In genomic region chr16:27239026-27239425, GRCh38 we compare ENCODE assay signal across 14 cellular contexts. TPM values are rescaled to one million over a fixed set of nuclear protein-coding genes. Genes with fewer than 3 reads are reported as not detected.
DNase-seq lines count a peak whose midpoint lies in the region; ATAC-seq and TF ChIP-seq lines count a peak whose summit lies in the region.
"Had no signal": no experiment of that assay in that cellular context is flagged by ENCODE, and none has a peak within 500 bp of the region (broad histone marks: within the 10 kb centered on the region; RNA-seq: fewer than 3 reads in every experiment).

No MANE protein-coding gene starts in this region.

- no peaks in the 10 kb centered on the region for H3K27me3 ChIP-seq in IMR-90 (ENCODE audit: control insufficient read depth, insufficient read depth, low read length)
- H3K27me3 ChIP-seq in effector memory CD4-positive, alpha-beta T cell (replicated peaks; ENCODE audit: control insufficient read depth, insufficient read depth, low read length, poor library complexity, severe bottlenecking), result no peaks in the 10 kb centered on the region
- H3K27me3 ChIP-seq: BLaER1 treated with 17β-estradiol and CSF1 and Interleukin-3, amounts not matched to agents 10 nM and 100 nM; ovary had no signal

- no peaks in the 10 kb centered on the region for H3K27me3 Mint-ChIP-seq in activated CD4-positive, alpha-beta memory T cell treated with anti-CD3 and anti-CD28 coated beads for 36 hours
- H3K27me3 Mint-ChIP-seq in chondrocyte (ENCODE audit: low read depth), result no peaks in the 10 kb centered on the region

- no peaks in the 10 kb centered on the region for H3K9me3 Mint-ChIP-seq in activated CD4-positive, alpha-beta memory T cell treated with anti-CD3 and anti-CD28 coated beads for 36 hours
- H3K9me3 Mint-ChIP-seq in chondrocyte (ENCODE audit: low read depth), result no peaks in the 10 kb centered on the region

- peaks cover 39% of the 10 kb centered on the region for H3K4me1 ChIP-seq in IMR-90 (ENCODE audit: control insufficient read depth, insufficient read depth, low read length)
- peaks cover 50% of the 10 kb centered on the region for H3K4me1 ChIP-seq in effector memory CD4-positive, alpha-beta T cell (ENCODE audit: control insufficient read depth, insufficient read depth, low read length, poor library complexity, severe bottlenecking)

- dilution Hi-C loops in IMR-90 (cut with HindIII; ENCODE audit: low sequenced_read_pairs, unreplicated experiment), result no loop called here

- peaks cover 2% of the 10 kb centered on the region; the same call in 1 of the 2 replicates for H3K36me3 ChIP-seq in IMR-90 (ENCODE audit: control insufficient read depth, insufficient read depth, low read length)
- H3K36me3 ChIP-seq in effector memory CD4-positive, alpha-beta T cell (ENCODE audit: control insufficient read depth, insufficient read depth, low read length), result no peaks in the 10 kb centered on the region
- H3K36me3 ChIP-seq: BLaER1 treated with 17β-estradiol and CSF1 and Interleukin-3, amounts not matched to agents 10 nM and 100 nM; ovary had no signal

- no peak overlapping the region for H3K4me3 ChIP-seq in IMR-90 (ENCODE audit: insufficient read depth, low read depth, low read length)
- no peak overlapping the region for H3K4me3 ChIP-seq in effector memory CD4-positive, alpha-beta T cell (ENCODE audit: insufficient read depth, low read depth, low read length, poor library complexity, severe bottlenecking)
- H3K4me3 ChIP-seq: BLaER1 treated with 17β-estradiol and CSF1 and Interleukin-3, amounts not matched to agents 10 nM and 100 nM; ovary; smooth muscle cell had no signal

- H2AFZ ChIP-seq in IMR-90 (replicated peaks; ENCODE audit: low read length, poor library complexity), result no peak overlapping the region

- H3K18ac ChIP-seq in IMR-90 (ENCODE audit: low read depth, low read length), result peak overlapping the region; percentile 55; the same call in 1 of the 2 replicates

- intact Hi-C loops in IMR-90 (cut with micrococcal nuclease) (no loop called here), posterior vena cava (cut with DNase I) (loop anchor here in 1 of 2 donors (10.0 kb wide), 3 partner anchors 76 to 216 kb away; partner anchors contain the start of gene IL4R)
- intact Hi-C loops in activated CD4-positive, alpha-beta memory T cell treated with anti-CD3 and anti-CD28 coated beads for 36 hours (cut with micrococcal nuclease), result no loop called here

- CTCF ChIA-PET in IMR-90 (lab: Yijun Ruan, JAX), result no interaction called here
- CTCF ChIA-PET in activated CD4-positive, alpha-beta memory T cell treated with anti-CD3 and anti-CD28 coated beads for 36 hours (lab: Charles Lee), result interaction anchor here (1.2 kb wide), 1 partner anchor 129 kb away, joined by 4 read pairs; no protein-coding TSS in a partner anchor

- no peak for TF ChIP-seq POLR2A in IMR-90 (IDR thresholded peaks at IDR 0.05; ENCODE audit: low read depth, low read length)

- peaks cover 77% of the 10 kb centered on the region for H3K4me1 Mint-ChIP-seq in activated CD4-positive, alpha-beta memory T cell treated with anti-CD3 and anti-CD28 coated beads for 36 hours (ENCODE audit: low read depth)
- peaks cover 72% of the 10 kb centered on the region for H3K4me1 Mint-ChIP-seq in chondrocyte (ENCODE audit: low read depth)

- H3K56ac ChIP-seq in IMR-90 (ENCODE audit: extremely low read depth, insufficient read depth, low read length), result no peak overlapping the region

- no peak overlapping the region for H3K4me2 ChIP-seq in IMR-90 (ENCODE audit: low read depth, low read length)
- H3K4me2 ChIP-seq: smooth muscle cell had no signal

- peak overlapping the region; percentile 99; the same call in 1 of the 2 replicates for H2BK20ac ChIP-seq in IMR-90 (ENCODE audit: low read depth, low read length)

- peak overlapping the region; percentile 49 for H2BK5ac ChIP-seq in IMR-90 (ENCODE audit: low read depth, low read length, poor library complexity, severe bottlenecking)

- POLR2A ChIA-PET in IMR-90 (lab: Charles Lee; ENCODE audit: unreplicated experiment), result interaction anchor here (0.6 kb wide), 1 partner anchor 11 kb away, joined by 5 read pairs; no protein-coding TSS in a partner anchor
- POLR2A ChIA-PET in activated CD4-positive, alpha-beta memory T cell treated with anti-CD3 and anti-CD28 coated beads for 36 hours (lab: Charles Lee), result interaction anchor here (7.7 kb wide), 1 partner anchor 78 kb away, joined by 123 read pairs; no protein-coding TSS in a partner anchor

- peaks cover 40% of the 10 kb centered on the region for H3K9me1 ChIP-seq in IMR-90 (ENCODE audit: insufficient read depth, low read length)

- H2BK120ac ChIP-seq in IMR-90 (ENCODE audit: low read depth, low read length), result peak overlapping the region; percentile 99

- peak overlapping the region; percentile 82 for H2BK15ac ChIP-seq in IMR-90 (ENCODE audit: low read depth, low read length)

- DNase-seq in IMR-90 (no peak), posterior vena cava (ENCODE audit: low spot score) (peak; percentile 51), D341Med (ENCODE audit: low spot score) (no peak), chondrocyte (ENCODE audit: low spot score) (no peak), NCI-H526 treated with DMSO at 0.1 percent for 48 hours (lab: John Stamatoyannopoulos, UW) (no peak)
- peak; percentile 6 for DNase-seq in activated CD4-positive, alpha-beta memory T cell treated with anti-CD3 and anti-CD28 coated beads for 36 hours
- DNase-seq in effector memory CD4-positive, alpha-beta T cell, result no peak
- DNase-seq: cerebellar nuclear complex, EL, NCI-H2107, NCI-H82 had no signal

- WGBS in IMR-90 (ENCODE audit: extremely low coverage in 2 of 2, insufficient read length in 1 of 2), 2 experiments, result 100% methylated on average over 3 of the region's 5 CpGs; no CpG with 5 or more reads in 1 of the 2 experiments

- no peak overlapping the region for H3K9ac ChIP-seq in IMR-90 (ENCODE audit: low read depth, low read length)

- no TSS peak for BruUV-seq in IMR-90 (replicated peaks; lab: Mats Ljungman, UMichigan)

- H3K27ac Mint-ChIP-seq in activated CD4-positive, alpha-beta memory T cell treated with anti-CD3 and anti-CD28 coated beads for 36 hours, result peak overlapping the region; percentile 99
- H3K27ac Mint-ChIP-seq in chondrocyte (ENCODE audit: unreplicated experiment), result no peak overlapping the region

- peaks cover 22 to 77% of the 10 kb centered on the region in 2 experiments for H3K79me1 ChIP-seq in IMR-90 (ENCODE audit: low read depth in 1 of 2, low read length in 2 of 2)

- no peak for TF ChIP-seq RAD21 in IMR-90 (IDR thresholded peaks at IDR 0.05; ENCODE audit: low read length)

- ATAC-seq in IMR-90 (ENCODE audit: low read depth), result no peak

- H3K27ac ChIP-seq in IMR-90 (ENCODE audit: insufficient read depth, low read length), result no peak overlapping the region
- peak overlapping the region; percentile 89 for H3K27ac ChIP-seq in effector memory CD4-positive, alpha-beta T cell (ENCODE audit: insufficient read depth, low read length, poor library complexity, severe bottlenecking)
- H3K27ac ChIP-seq: ovary had no signal

- H4K8ac ChIP-seq in IMR-90 (ENCODE audit: low read depth in 2 of 2, low read length in 2 of 2), result peak overlapping the region; percentile 56 to 61; a peak in 3 of 4 replicates

- H3K9me3 ChIP-seq in IMR-90 (ENCODE audit: control insufficient read depth, insufficient read depth, low read length), result no peaks in the 10 kb centered on the region
- no peaks in the 10 kb centered on the region for H3K9me3 ChIP-seq in effector memory CD4-positive, alpha-beta T cell (ENCODE audit: control insufficient read depth, low read length)
- H3K9me3 ChIP-seq: BLaER1 treated with 17β-estradiol and CSF1 and Interleukin-3, amounts not matched to agents 10 nM and 100 nM; ovary had no signal

- H4K5ac ChIP-seq in IMR-90 (ENCODE audit: low read depth, low read length), result 0 out of 2 replicates have a peak overlapping the region, but pooled peaks have one; percentile 5

- H3K23ac ChIP-seq in IMR-90 (ENCODE audit: low read depth, low read length), result 0 out of 2 replicates have a peak overlapping the region, but pooled peaks have one; percentile 18

- peak overlapping the region; percentile 15; the same call in 1 of the 2 replicates for H3K14ac ChIP-seq in IMR-90 (replicated peaks; ENCODE audit: low read depth, low read length)

- H4K20me1 ChIP-seq in IMR-90 (ENCODE audit: insufficient read depth, low read length), result no peaks in the 10 kb centered on the region; the same call in 1 of the 2 replicates
- H4K20me1 ChIP-seq: BLaER1 treated with 17β-estradiol and CSF1 and Interleukin-3, amounts not matched to agents 10 nM and 100 nM had no signal

- H3K4me3 Mint-ChIP-seq in activated CD4-positive, alpha-beta memory T cell treated with anti-CD3 and anti-CD28 coated beads for 36 hours, result no peak overlapping the region
- H3K4me3 Mint-ChIP-seq in chondrocyte (ENCODE audit: unreplicated experiment), result no peak overlapping the region

- H3K36me3 Mint-ChIP-seq in activated CD4-positive, alpha-beta memory T cell treated with anti-CD3 and anti-CD28 coated beads for 36 hours, result peaks cover 14% of the 10 kb centered on the region
- H3K36me3 Mint-ChIP-seq in chondrocyte (ENCODE audit: low read depth), result no peaks in the 10 kb centered on the region

- peak overlapping the region; percentile 79 for H2AK5ac ChIP-seq in IMR-90 (ENCODE audit: low read depth, low read length)

- in situ Hi-C loops in IMR-90 (cut with MboI; ENCODE audit: low sequenced_read_pairs), result no loop called here

- H2AK9ac ChIP-seq in IMR-90 (replicated peaks; ENCODE audit: low read depth, low read length, poor library complexity), result no peak overlapping the region

- peak overlapping the region; percentile 100; the same call in 1 of the 2 replicates for H3K4ac ChIP-seq in IMR-90 (ENCODE audit: low read depth, low read length)

- TF ChIP-seq CTCF in IMR-90 (conservative IDR thresholded peaks at IDR 0.05; ENCODE audit: low read depth, low read length) (no peak), chondrocyte (IDR thresholded peaks at IDR 0.05) (no peak)

- H4K91ac ChIP-seq in IMR-90 (ENCODE audit: insufficient read depth, low read depth, low read length), result peak overlapping the region; percentile 86

TF ChIP-seq in IMR-90, 13 proteins besides CTCF, POLR2A, EP300 and RAD21 (continues in another document):
- no peak for TF ChIP-seq MAZ (IDR thresholded peaks at IDR 0.05; ENCODE audit: borderline replicate concordance, low read depth, low read length)

RNA-seq across cellular contexts. Expression of gene NSMCE1, which starts 29.5 kb away (rescaled TPM):
- total RNA-seq in IMR-90 (2012; rRNA removed) (120 and 130 TPM in 2 replicates), posterior vena cava (10 to 100 TPM; 45.3 to 52.0 TPM), chondrocyte (19.6 to 23.2 TPM (median 21.2 TPM) in 3 replicates)
- polyA plus RNA-seq in IMR-90 (2012; rRNA removed), result 47.5 and 48.0 TPM in 2 replicates
- polyA plus RNA-seq in IMR-90 (2012; cell fraction: cytosol; rRNA removed), result 36.6 and 48.8 TPM in 2 replicates
- 13.4 and 21.5 TPM in 2 replicates for polyA plus RNA-seq in IMR-90 (2012; cell fraction: nucleus; rRNA removed; ENCODE audit: low replicate concordance)
- total RNA-seq in activated CD4-positive, alpha-beta memory T cell treated with anti-CD3 and anti-CD28 coated beads for 36 hours, result 100 to 1,000 TPM; 120 to 121 TPM

RNA-seq across cellular contexts. Expression of gene KDM8, which starts 35.7 kb away (rescaled TPM):
- 3.2 and 3.6 TPM in 2 replicates for total RNA-seq in IMR-90 (2012; rRNA removed)
- 3.8 and 4.3 TPM in 2 replicates for polyA plus RNA-seq in IMR-90 (2012; rRNA removed)
- 2.5 and 3.1 TPM in 2 replicates for polyA plus RNA-seq in IMR-90 (2012; cell fraction: cytosol; rRNA removed)
- 8.7 and 13.5 TPM in 2 replicates for polyA plus RNA-seq in IMR-90 (2012; cell fraction: nucleus; rRNA removed; ENCODE audit: low replicate concordance)
- 1 to 10 TPM; 8.7 to 9.7 TPM for total RNA-seq in activated CD4-positive, alpha-beta memory T cell treated with anti-CD3 and anti-CD28 coated beads for 36 hours
- total RNA-seq in posterior vena cava, result 1 to 10 TPM; 4.4 to 4.6 TPM
- total RNA-seq in chondrocyte, result 4.4 to 9.3 TPM (median 5.6 TPM) in 3 replicates

Comparison
In these comparisons a context has a peak if more than half of its experiments do, and no peak if none do; other contexts are left out.
1. DNase-seq: peak in activated CD4-positive, alpha-beta memory T cell treated with anti-CD3 and anti-CD28 coated beads for 36 hours (single experiment) and posterior vena cava (single experiment); none in IMR-90 (single experiment), effector memory CD4-positive, alpha-beta T cell (0 of 3), D341Med (single experiment), chondrocyte (single experiment) and NCI-H526 treated with DMSO at 0.1 percent for 48 hours (single experiment).